Comparison of ENCODE assay signal across 12 cellular contexts in genomic region chr10:3652886-3653285, GRCh38.
DNase-seq lines count a peak whose midpoint lies in the region; ATAC-seq, FAIRE-seq and TF ChIP-seq lines count a peak whose summit lies in the region.
"Had no signal": no experiment of that assay in that cellular context is flagged by ENCODE, and none has a peak within 500 bp of the region (broad histone marks: within the 10 kb centered on the region; RNA-seq: fewer than 3 reads in every experiment).

No MANE protein-coding gene starts in this region.

- H3K27ac Mint-ChIP-seq in activated naive CD4-positive, alpha-beta T cell treated with anti-CD3 and anti-CD28 coated beads for 36 hours, result no peak overlapping the region
- no peak overlapping the region for H3K27ac Mint-ChIP-seq in activated CD8-positive, alpha-beta T cell treated with anti-CD3 and anti-CD28 coated beads for 36 hours

- no peak for TF ChIP-seq CTCF in activated CD8-positive, alpha-beta T cell treated with anti-CD3 and anti-CD28 coated beads for 36 hours (IDR thresholded peaks at IDR 0.05)
- TF ChIP-seq CTCF in keratinocyte (optimal IDR thresholded peaks at IDR 0.05 in 1 of 3, IDR thresholded peaks at IDR 0.05 in 1 of 3, conservative IDR thresholded peaks at IDR 0.05 in 1 of 3; ENCODE audit: extremely low read depth in 1 of 3, insufficient read depth in 2 of 3, low read length in 3 of 3) (no peak), suprapubic skin (IDR thresholded peaks at IDR 0.05) (no peak)

- FAIRE-seq in keratinocyte (lab: Jason Lieb, UNC), result no peak
- FAIRE-seq: TTC549 had no signal

- peak; percentile 49 for ATAC-seq in activated CD8-positive, alpha-beta T cell treated with anti-CD3 and anti-CD28 coated beads for 36 hours
- no peak for ATAC-seq in GM19455 (IDR thresholded peaks at IDR 0.05; ENCODE audit: unreplicated experiment)
- no peak for ATAC-seq in GM19395 (IDR thresholded peaks at IDR 0.05; ENCODE audit: unreplicated experiment)
- ATAC-seq: heart left ventricle had no signal

- H3K4me1 ChIP-seq in keratinocyte (ENCODE audit: control insufficient read depth, extremely low read depth, insufficient read depth, low read length) (peaks cover 7% of the 10 kb centered on the region), suprapubic skin (no peaks in the 10 kb centered on the region)
- H3K4me1 ChIP-seq: heart left ventricle had no signal

- H3K27me3 ChIP-seq in keratinocyte (ENCODE audit: control insufficient read depth, extremely low read depth, insufficient read depth, low read length), result no peaks in the 10 kb centered on the region
- no peaks in the 10 kb centered on the region for H3K27me3 ChIP-seq in suprapubic skin
- H3K27me3 ChIP-seq: cardiac muscle cell, heart left ventricle had no signal

- 27% methylated on average over 13 of the region's 13 CpGs for WGBS in suprapubic skin

- H3K27ac ChIP-seq in keratinocyte (ENCODE audit: control insufficient read depth, insufficient read depth, low read length), result no peak overlapping the region
- H3K27ac ChIP-seq in suprapubic skin, result no peak overlapping the region
- H3K27ac ChIP-seq: cardiac muscle cell, heart left ventricle had no signal

- H3K36me3 ChIP-seq in keratinocyte (ENCODE audit: control insufficient read depth in 2 of 2, extremely low read depth in 1 of 2, insufficient read depth in 2 of 2, low read length in 2 of 2), result no peaks in the 10 kb centered on the region
- no peaks in the 10 kb centered on the region for H3K36me3 ChIP-seq in suprapubic skin
- H3K36me3 ChIP-seq: cardiac muscle cell, heart left ventricle had no signal

- TF ChIP-seq EP300 in suprapubic skin (IDR thresholded peaks at IDR 0.05), result no peak

- H3K9me3 Mint-ChIP-seq in activated naive CD4-positive, alpha-beta T cell treated with anti-CD3 and anti-CD28 coated beads for 36 hours, result no peaks in the 10 kb centered on the region
- no peaks in the 10 kb centered on the region for H3K9me3 Mint-ChIP-seq in activated CD8-positive, alpha-beta T cell treated with anti-CD3 and anti-CD28 coated beads for 36 hours

- H3K36me3 Mint-ChIP-seq in activated naive CD4-positive, alpha-beta T cell treated with anti-CD3 and anti-CD28 coated beads for 36 hours (ENCODE audit: low read depth), result no peaks in the 10 kb centered on the region
- H3K36me3 Mint-ChIP-seq in activated CD8-positive, alpha-beta T cell treated with anti-CD3 and anti-CD28 coated beads for 36 hours (ENCODE audit: low read depth), result no peaks in the 10 kb centered on the region

- no peaks in the 10 kb centered on the region for H3K9me1 ChIP-seq in keratinocyte (ENCODE audit: control insufficient read depth, extremely low read depth, insufficient read depth, low read length)

- peaks cover 21% of the 10 kb centered on the region for H3K4me1 Mint-ChIP-seq in activated naive CD4-positive, alpha-beta T cell treated with anti-CD3 and anti-CD28 coated beads for 36 hours (ENCODE audit: low read depth)
- peaks cover 19% of the 10 kb centered on the region for H3K4me1 Mint-ChIP-seq in activated CD8-positive, alpha-beta T cell treated with anti-CD3 and anti-CD28 coated beads for 36 hours (ENCODE audit: low read depth)

- H3K4me3 ChIP-seq in keratinocyte (ENCODE audit: control insufficient read depth in 2 of 3, extremely low read depth in 1 of 3, insufficient read depth in 2 of 3, low read depth in 1 of 3, low read length in 3 of 3) (peak overlapping the region in 1 of 3 experiments; percentile 43), suprapubic skin (peak overlapping the region; percentile 26)
- H3K4me3 ChIP-seq: cardiac muscle cell had no signal

- dilution Hi-C loops in keratinocyte (cut with MboI; ENCODE audit: extremely low pct_ligation_motif_present, low sequenced_read_pairs), result no loop called here

- POLR2A ChIA-PET in activated CD8-positive, alpha-beta T cell treated with anti-CD3 and anti-CD28 coated beads for 36 hours (lab: Charles Lee), result interaction anchor here (1.4 kb wide), 1 partner anchor 122 kb away, joined by 4 read pairs; no protein-coding TSS in a partner anchor

- peaks cover 5% of the 10 kb centered on the region for H3K27me3 Mint-ChIP-seq in activated naive CD4-positive, alpha-beta T cell treated with anti-CD3 and anti-CD28 coated beads for 36 hours (ENCODE audit: low read depth)
- H3K27me3 Mint-ChIP-seq in activated CD8-positive, alpha-beta T cell treated with anti-CD3 and anti-CD28 coated beads for 36 hours, result peaks cover 27% of the 10 kb centered on the region

- H3K9ac ChIP-seq in keratinocyte (ENCODE audit: control insufficient read depth, extremely low read depth, insufficient read depth, low read length), result no peak overlapping the region

- H3K9me3 ChIP-seq in keratinocyte (ENCODE audit: control insufficient read depth, low read depth, low read length) (no peaks in the 10 kb centered on the region), suprapubic skin (no peaks in the 10 kb centered on the region)
- H3K9me3 ChIP-seq: heart left ventricle had no signal

- CTCF ChIA-PET in activated naive CD4-positive, alpha-beta T cell treated with anti-CD3 and anti-CD28 coated beads for 36 hours (lab: Charles Lee), result interaction anchor here (0.9 kb wide), 1 partner anchor 183 kb away, joined by 3 read pairs; no protein-coding TSS in a partner anchor
- CTCF ChIA-PET in activated CD8-positive, alpha-beta T cell treated with anti-CD3 and anti-CD28 coated beads for 36 hours (lab: Charles Lee), result interaction anchor here (1.2 kb wide), 1 partner anchor 1004 kb away, joined by 3 read pairs; no protein-coding TSS in a partner anchor

- no peaks in the 10 kb centered on the region for H4K20me1 ChIP-seq in keratinocyte (ENCODE audit: control insufficient read depth, extremely low read depth, insufficient read depth, low read length)

- H2AFZ ChIP-seq in keratinocyte (ENCODE audit: control insufficient read depth, low read length), result peak overlapping the region; percentile 0

- no peaks in the 10 kb centered on the region for H3K79me2 ChIP-seq in keratinocyte (ENCODE audit: control insufficient read depth, insufficient read depth, low read length)

- intact Hi-C loops in activated naive CD4-positive, alpha-beta T cell treated with anti-CD3 and anti-CD28 coated beads for 36 hours (cut with micrococcal nuclease), result no loop called here
- intact Hi-C loops in activated CD8-positive, alpha-beta T cell treated with anti-CD3 and anti-CD28 coated beads for 36 hours (cut with micrococcal nuclease), result no loop called here

- H3K4me3 Mint-ChIP-seq in activated naive CD4-positive, alpha-beta T cell treated with anti-CD3 and anti-CD28 coated beads for 36 hours, result peak overlapping the region; percentile 62
- H3K4me3 Mint-ChIP-seq in activated CD8-positive, alpha-beta T cell treated with anti-CD3 and anti-CD28 coated beads for 36 hours, result peak overlapping the region; percentile 45

- DNase-seq in activated naive CD4-positive, alpha-beta T cell treated with anti-CD3 and anti-CD28 coated beads for 36 hours, result peak; percentile 55
- no peak for DNase-seq in activated naive CD4-positive, alpha-beta T cell treated with anti-CD3 and anti-CD28 coated beads, Interleukin-2, amount 50 U/mL, for 16 hours
- peak; percentile 36 for DNase-seq in activated CD8-positive, alpha-beta T cell treated with anti-CD3 and anti-CD28 coated beads for 36 hours
- DNase-seq in keratinocyte (ENCODE audit: low read depth, low spot score) (no peak), suprapubic skin (ENCODE audit: low spot score in 2 of 2) (no peak), NCI-H226 (no peak)
- DNase-seq: AML-193, heart left ventricle had no signal

- TF ChIP-seq POLR2A in suprapubic skin (IDR thresholded peaks at IDR 0.05), result no peak

- peak overlapping the region; percentile 79 for H3K4me2 ChIP-seq in keratinocyte (ENCODE audit: control insufficient read depth, extremely low read depth, insufficient read depth, low read depth, low read length)

Comparison
In these comparisons a context has a peak if more than half of its experiments do, and no peak if none do; other contexts are left out.
1. DNase-seq: peak in activated naive CD4-positive, alpha-beta T cell treated with anti-CD3 and anti-CD28 coated beads for 36 hours (single experiment) and activated CD8-positive, alpha-beta T cell treated with anti-CD3 and anti-CD28 coated beads for 36 hours (single experiment); none in activated naive CD4-positive, alpha-beta T cell treated with anti-CD3 and anti-CD28 coated beads, Interleukin-2, amount 50 U/mL, for 16 hours (single experiment), keratinocyte (single experiment), suprapubic skin (0 of 2) and NCI-H226 (single experiment).